9 cellular contexts compared by ENCODE assay signal in the genomic region with DNA sequence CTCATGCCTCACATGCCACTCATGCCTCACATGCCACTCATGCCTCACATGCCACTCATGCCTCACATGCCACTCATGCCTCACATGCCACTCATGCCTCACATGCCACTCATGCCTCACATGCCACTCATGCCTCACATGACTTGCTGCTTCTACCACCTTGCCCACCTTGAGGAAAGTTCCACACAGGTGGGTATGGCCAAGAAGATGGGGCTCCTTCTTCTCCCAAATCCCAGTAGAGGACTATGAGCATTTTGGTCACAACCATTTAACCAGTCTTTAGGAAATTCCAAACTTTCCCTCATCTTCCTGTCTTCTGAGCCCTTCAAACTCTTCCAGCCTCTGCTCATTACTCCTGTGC. TPM values are rescaled to one million over a fixed set of nuclear protein-coding genes. Genes with fewer than 3 reads are reported as not detected.
DNase-seq lines count a peak whose midpoint lies in the region; ATAC-seq, FAIRE-seq and TF ChIP-seq lines count a peak whose summit lies in the region.
"Not testable (repeated sequence)": the region's sequence is repeated elsewhere in the genome, so short reads cannot be mapped to it uniquely, and the experiment has no call there.
"Had no signal": no experiment of that assay in that cellular context is flagged by ENCODE, and none has a peak within 500 bp of the region (broad histone marks: within the 10 kb centered on the region; RNA-seq: fewer than 3 reads in every experiment).

No MANE protein-coding gene starts in this region.

- H3K9ac ChIP-seq in IMR-90 (ENCODE audit: low read depth, low read length); astrocyte (ENCODE audit: low read length); endodermal cell (ENCODE audit: extremely low read depth, low read length, poor library complexity, severe bottlenecking); mesendoderm (ENCODE audit: low read length): not testable (repeated sequence)

- CTCF ChIA-PET in IMR-90 (lab: Yijun Ruan, JAX) = not testable (repeated sequence)

- H3K4me3 ChIP-seq in IMR-90 (ENCODE audit: insufficient read depth, low read depth, low read length); astrocyte (ENCODE audit: insufficient read depth, low read depth, low read length); mesendoderm (ENCODE audit: low read length): not testable (repeated sequence)
- H3K4me3 ChIP-seq in endodermal cell (ENCODE audit: low read length) = peak overlapping the region; percentile 6

- H3K27me3 Mint-ChIP-seq in T-helper 17 cell = peaks cover 14% of the 10 kb centered on the region
- H3K27me3 Mint-ChIP-seq in astrocyte (ENCODE audit: low read depth, unreplicated experiment); endodermal cell (ENCODE audit: insufficient read depth); stimulated activated naive CD8-positive, alpha-beta T cell treated with anti-CD3 and anti-CD28 coated beads, Interleukin-15, amount 100 ng/mL, for 72 hours: not testable (repeated sequence)

- not testable (repeated sequence) for H3K9me1 ChIP-seq in IMR-90 (ENCODE audit: insufficient read depth, low read length)

- not testable (repeated sequence) for H3K79me2 ChIP-seq in astrocyte (ENCODE audit: insufficient read depth, low read length); mesendoderm (ENCODE audit: control insufficient read depth, insufficient read depth, low read length)

- not testable (repeated sequence) for H3K4me2 ChIP-seq in IMR-90 (ENCODE audit: low read depth, low read length); astrocyte (ENCODE audit: low read length); mesendoderm (ENCODE audit: low read length)

- in situ Hi-C loops in IMR-90 (cut with MboI; ENCODE audit: low sequenced_read_pairs) = not testable (repeated sequence)

- H3K56ac ChIP-seq in IMR-90 (ENCODE audit: extremely low read depth, insufficient read depth, low read length); mesendoderm (ENCODE audit: low read length): not testable (repeated sequence)

- H2AK5ac ChIP-seq in IMR-90 (ENCODE audit: low read depth, low read length) = peak overlapping the region; percentile 37
- H2AK5ac ChIP-seq in mesendoderm (ENCODE audit: low read length) = not testable (repeated sequence)

- not testable (repeated sequence) for H3K4me1 ChIP-seq in IMR-90 (ENCODE audit: control insufficient read depth, insufficient read depth, low read length); astrocyte (ENCODE audit: insufficient read depth, low read length); endodermal cell (ENCODE audit: control insufficient read depth, insufficient read depth, low read length); mesendoderm (ENCODE audit: control insufficient read depth, low read depth, low read length)

- ATAC-seq in IMR-90 (ENCODE audit: low read depth); T-helper 17 cell; stimulated activated naive CD8-positive, alpha-beta T cell treated with anti-CD3 and anti-CD28 coated beads, Interleukin-15, amount 100 ng/mL, for 72 hours: not testable (repeated sequence)

- H4K8ac ChIP-seq in IMR-90 (ENCODE audit: low read depth in 2 of 2, low read length in 2 of 2) = peak overlapping the region; percentile 54 to 66
- H4K8ac ChIP-seq in mesendoderm (ENCODE audit: low read depth, low read length) = not testable (repeated sequence)

- not testable (repeated sequence) for TF ChIP-seq CTCF in IMR-90 (conservative IDR thresholded peaks at IDR 0.05; ENCODE audit: low read depth, low read length); astrocyte (IDR thresholded peaks at IDR 0.05; ENCODE audit: insufficient read depth, low read depth, low read length); endodermal cell (conservative IDR thresholded peaks at IDR 0.05)

- TF ChIP-seq RAD21 in IMR-90 (IDR thresholded peaks at IDR 0.05; ENCODE audit: low read length) = not testable (repeated sequence)

- H3K9me3 ChIP-seq in IMR-90 (ENCODE audit: control insufficient read depth, insufficient read depth, low read length); T-helper 17 cell (ENCODE audit: control insufficient read depth, low read length, poor library complexity, severe bottlenecking); astrocyte (ENCODE audit: insufficient read depth, low read depth, low read length); endodermal cell (ENCODE audit: control insufficient read depth, low read length): not testable (repeated sequence)

- not testable (repeated sequence) for H2AK9ac ChIP-seq in IMR-90 (replicated peaks; ENCODE audit: low read depth, low read length, poor library complexity)

- BruUV-seq in IMR-90 (replicated peaks; lab: Mats Ljungman, UMichigan) = not testable (repeated sequence)

- H3K27ac ChIP-seq in IMR-90 (ENCODE audit: insufficient read depth, low read length) = peak overlapping the region; percentile 75
- not testable (repeated sequence) for H3K27ac ChIP-seq in astrocyte (ENCODE audit: low read depth, low read length); endodermal cell (ENCODE audit: low read depth, low read length); mesendoderm (ENCODE audit: low read depth, low read length)

- peak overlapping the region; percentile 17; the same call in 1 of the 2 replicates for H2BK20ac ChIP-seq in IMR-90 (ENCODE audit: low read depth, low read length)

- peak overlapping the region; percentile 51; the same call in 1 of the 2 replicates for H2BK120ac ChIP-seq in IMR-90 (ENCODE audit: low read depth, low read length)
- H2BK120ac ChIP-seq in mesendoderm (ENCODE audit: low read depth, low read length) = not testable (repeated sequence)

- H4K5ac ChIP-seq in IMR-90 (ENCODE audit: low read depth, low read length) = peak overlapping the region; percentile 76; the same call in 1 of the 2 replicates
- H4K5ac ChIP-seq in mesendoderm (ENCODE audit: low read length) = not testable (repeated sequence)

- H3K27ac Mint-ChIP-seq in T-helper 17 cell = not testable (repeated sequence)
- H3K27ac Mint-ChIP-seq in astrocyte (ENCODE audit: unreplicated experiment) (peak overlapping the region; percentile 85), endodermal cell (peak overlapping the region; percentile 14)
- peak overlapping the region; percentile 5 to 15 for H3K27ac Mint-ChIP-seq in stimulated activated naive CD8-positive, alpha-beta T cell treated with anti-CD3 and anti-CD28 coated beads, Interleukin-15, amount 100 ng/mL, for 72 hours

- peak; percentile 56 for DNase-seq in EL
- not testable (repeated sequence) for DNase-seq in IMR-90; T-helper 17 cell; astrocyte (ENCODE audit: low read depth); endodermal cell; stimulated activated naive CD8-positive, alpha-beta T cell treated with anti-CD3 and anti-CD28 coated beads, Interleukin-15, amount 100 ng/mL, for 72 hours
- DNase-seq in mesendoderm = peak; percentile 80

- not testable (repeated sequence) for H3K23ac ChIP-seq in IMR-90 (ENCODE audit: low read depth, low read length); mesendoderm (ENCODE audit: low read length)

- H3K18ac ChIP-seq in IMR-90 (ENCODE audit: low read depth, low read length) = peak overlapping the region; percentile 74
- not testable (repeated sequence) for H3K18ac ChIP-seq in mesendoderm (ENCODE audit: low read length)

- H3K4me3 Mint-ChIP-seq in T-helper 17 cell = peak overlapping the region; percentile 47
- not testable (repeated sequence) for H3K4me3 Mint-ChIP-seq in astrocyte (ENCODE audit: unreplicated experiment); endodermal cell; stimulated activated naive CD8-positive, alpha-beta T cell treated with anti-CD3 and anti-CD28 coated beads, Interleukin-15, amount 100 ng/mL, for 72 hours

- not testable (repeated sequence) for H3K36me3 ChIP-seq in IMR-90 (ENCODE audit: control insufficient read depth, insufficient read depth, low read length); astrocyte (ENCODE audit: insufficient read depth, low read length); endodermal cell (ENCODE audit: control insufficient read depth, insufficient read depth, low read length); mesendoderm (ENCODE audit: control insufficient read depth, insufficient read depth, low read length)

- peak overlapping the region; percentile 56; the same call in 1 of the 3 replicates for H2BK15ac ChIP-seq in IMR-90 (ENCODE audit: low read depth, low read length)
- H2BK15ac ChIP-seq in mesendoderm (replicated peaks; ENCODE audit: low read depth) = not testable (repeated sequence)

- H3K79me1 ChIP-seq in IMR-90 (ENCODE audit: low read depth in 1 of 2, low read length in 2 of 2); mesendoderm (ENCODE audit: low read length): not testable (repeated sequence)

- H3K9me3 Mint-ChIP-seq in astrocyte (ENCODE audit: unreplicated experiment); endodermal cell; stimulated activated naive CD8-positive, alpha-beta T cell treated with anti-CD3 and anti-CD28 coated beads, Interleukin-15, amount 100 ng/mL, for 72 hours: not testable (repeated sequence)

- H2AFZ ChIP-seq in IMR-90 (replicated peaks; ENCODE audit: low read length, poor library complexity); astrocyte (ENCODE audit: low read depth, low read length): not testable (repeated sequence)

- intact Hi-C loops in IMR-90 (cut with micrococcal nuclease) = not testable (repeated sequence)

- POLR2A ChIA-PET in IMR-90 (lab: Charles Lee; ENCODE audit: unreplicated experiment) = not testable (repeated sequence)

- H2BK5ac ChIP-seq in IMR-90 (ENCODE audit: low read depth, low read length, poor library complexity, severe bottlenecking) = peak overlapping the region; percentile 99
- not testable (repeated sequence) for H2BK5ac ChIP-seq in mesendoderm (ENCODE audit: low read length)

- peaks cover 12% of the 10 kb centered on the region for H3K4me1 Mint-ChIP-seq in T-helper 17 cell
- peaks cover 30% of the 10 kb centered on the region for H3K4me1 Mint-ChIP-seq in astrocyte (ENCODE audit: low read depth, unreplicated experiment)
- H3K4me1 Mint-ChIP-seq in endodermal cell = peaks cover 13% of the 10 kb centered on the region
- peaks cover 30% of the 10 kb centered on the region for H3K4me1 Mint-ChIP-seq in stimulated activated naive CD8-positive, alpha-beta T cell treated with anti-CD3 and anti-CD28 coated beads, Interleukin-15, amount 100 ng/mL, for 72 hours

- H4K20me1 ChIP-seq in IMR-90 (ENCODE audit: insufficient read depth, low read length); astrocyte (ENCODE audit: insufficient read depth, low read length): not testable (repeated sequence)

- dilution Hi-C loops in IMR-90 (cut with HindIII; ENCODE audit: low sequenced_read_pairs, unreplicated experiment) = not testable (repeated sequence)

- FAIRE-seq in astrocyte (lab: Jason Lieb, UNC) = not testable (repeated sequence)

- H4K91ac ChIP-seq in IMR-90 (ENCODE audit: insufficient read depth, low read depth, low read length) = peak overlapping the region; percentile 72

- H3K27me3 ChIP-seq in IMR-90 (ENCODE audit: control insufficient read depth, insufficient read depth, low read length); astrocyte (ENCODE audit: insufficient read depth, low read length); endodermal cell (ENCODE audit: control insufficient read depth, insufficient read depth, low read length, poor library complexity, severe bottlenecking); mesendoderm (ENCODE audit: insufficient read depth, low read length, poor library complexity): not testable (repeated sequence)

- H3K14ac ChIP-seq in IMR-90 (replicated peaks; ENCODE audit: low read depth, low read length) = peak overlapping the region; percentile 5

- not testable (repeated sequence) for H3K36me3 Mint-ChIP-seq in T-helper 17 cell (ENCODE audit: low read depth); astrocyte (ENCODE audit: low read depth, unreplicated experiment); endodermal cell (ENCODE audit: low read depth)

- peak overlapping the region; percentile 44 for H3K4ac ChIP-seq in IMR-90 (ENCODE audit: low read depth, low read length)
- not testable (repeated sequence) for H3K4ac ChIP-seq in mesendoderm (ENCODE audit: low read depth, low read length)

- TF ChIP-seq POLR2A in IMR-90 (IDR thresholded peaks at IDR 0.05; ENCODE audit: low read depth, low read length) = not testable (repeated sequence)

RNA-seq across cellular contexts. Expression of gene SNAPC1, which starts 6.9 kb away (rescaled TPM):
- total RNA-seq in IMR-90 (2012; rRNA removed) = 7.7 and 18.9 TPM in 2 replicates
- 7.0 and 9.3 TPM in 2 replicates for polyA plus RNA-seq in IMR-90 (2012; rRNA removed)
- 2.1 and 3.0 TPM in 2 replicates for polyA plus RNA-seq in IMR-90 (2012; cell fraction: cytosol; rRNA removed)
- 0.90 and 4.0 TPM in 2 replicates for polyA plus RNA-seq in IMR-90 (2012; cell fraction: nucleus; rRNA removed; ENCODE audit: low replicate concordance)
- 1 to 10 TPM; 3.3 to 4.3 TPM for total RNA-seq in T-helper 17 cell
- total RNA-seq in astrocyte = 12.9 and 14.1 TPM in 2 replicates
- total RNA-seq in endodermal cell = 10 to 100 TPM in 1 of 2 donors, 1 to 10 TPM in 1; 8.6 to 21.6 TPM
- 15.0 TPM for polyA plus RNA-seq in endodermal cell (2013, experiment 1 of 2)
- 17.8 TPM for polyA plus RNA-seq in endodermal cell (2013, experiment 2 of 2)
- polyA plus RNA-seq in mesendoderm (2013, experiment 1 of 2) = 13.0 TPM
- 13.9 TPM for polyA plus RNA-seq in mesendoderm (2013, experiment 2 of 2)

RNA-seq across cellular contexts. Expression of gene SYT16, which starts 57.1 kb away (rescaled TPM):
- total RNA-seq in IMR-90 (2012; rRNA removed) (2.2 and 2.8 TPM in 2 replicates), T-helper 17 cell (not detected), astrocyte (5.5 and 5.9 TPM in 2 replicates), endodermal cell (under 1 TPM; 0.53 to 1.00 TPM)
- polyA plus RNA-seq in IMR-90 (2012; rRNA removed) = 0.38 and 0.42 TPM in 2 replicates
- 0.10 and 0.18 TPM in 2 replicates for polyA plus RNA-seq in IMR-90 (2012; cell fraction: cytosol; rRNA removed)
- polyA plus RNA-seq in IMR-90 (2012; cell fraction: nucleus; rRNA removed; ENCODE audit: low replicate concordance) = 0.41 and 1.2 TPM in 2 replicates
- 0.39 TPM for polyA plus RNA-seq in endodermal cell (2013, experiment 1 of 2)
- polyA plus RNA-seq in endodermal cell (2013, experiment 2 of 2) = 0.46 TPM
- 0.37 TPM for polyA plus RNA-seq in mesendoderm (2013, experiment 1 of 2)
- polyA plus RNA-seq in mesendoderm (2013, experiment 2 of 2) = 0.45 TPM
- total RNA-seq: CD8-positive, alpha-beta memory T cell; Right ventricle myocardium inferior had no signal
- polyA plus RNA-seq: CD8-positive, alpha-beta memory T cell had no signal
